Comparison of ENCODE assay signal across 18 cellular contexts in the genomic region with DNA sequence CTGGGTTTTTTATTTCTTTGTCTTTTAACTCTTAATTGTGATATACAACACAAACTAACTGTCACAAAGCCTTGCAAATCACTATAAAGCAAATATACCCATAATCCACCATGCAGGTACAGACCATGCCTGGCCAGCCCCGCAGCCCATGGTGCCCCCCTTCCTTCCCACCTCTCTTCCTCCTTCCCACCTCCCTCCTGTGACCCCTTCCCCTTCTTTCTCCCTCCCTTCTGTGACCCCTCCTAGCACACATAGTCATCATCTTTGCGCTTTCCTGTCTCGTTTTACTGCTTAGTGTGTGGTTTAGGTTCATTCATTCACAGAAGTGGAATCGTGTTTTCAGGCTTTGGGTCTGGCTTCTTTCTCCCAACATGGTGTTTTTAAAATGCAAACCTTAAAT. TPM values are rescaled to one million over a fixed set of nuclear protein-coding genes. Genes with fewer than 3 reads are reported as not detected.
DNase-seq lines count a peak whose midpoint lies in the region; ATAC-seq, FAIRE-seq and TF ChIP-seq lines count a peak whose summit lies in the region.
"Had no signal": no experiment of that assay in that cellular context is flagged by ENCODE, and none has a peak within 500 bp of the region (broad histone marks: within the 10 kb centered on the region; RNA-seq: fewer than 3 reads in every experiment).

No MANE protein-coding gene starts in this region.

- no peaks in the 10 kb centered on the region for H3K9me3 ChIP-seq in CD4-positive, alpha-beta memory T cell (ENCODE audit: control insufficient read depth in 1 of 2, low read length in 2 of 2)
- H3K9me3 ChIP-seq in T-helper 17 cell (ENCODE audit: control insufficient read depth, low read length, poor library complexity, severe bottlenecking) (no peaks in the 10 kb centered on the region), tibial nerve (no peaks in the 10 kb centered on the region)
- H3K9me3 ChIP-seq: Peyer's patch had no signal

- no peaks in the 10 kb centered on the region for H3K9me3 Mint-ChIP-seq in CD4-positive, alpha-beta memory T cell
- H3K9me3 Mint-ChIP-seq in naive thymus-derived CD8-positive, alpha-beta T cell = no peaks in the 10 kb centered on the region
- H3K9me3 Mint-ChIP-seq: HFFc6 had no signal

- 81 to 86% methylated on average over 4 of the region's 4 CpGs for WGBS in tibial nerve, 2 donors

- DNase-seq in CD4-positive, alpha-beta memory T cell = no peak
- no peak for DNase-seq in GM18507 (ENCODE audit: extremely low spot score, insufficient read length, low read depth)
- DNase-seq in T-helper 17 cell = no peak
- no peak for DNase-seq in naive thymus-derived CD8-positive, alpha-beta T cell
- DNase-seq in tibial nerve (ENCODE audit: low spot score in 2 of 2) = no peak
- DNase-seq in amniotic stem cell (lab: John Stamatoyannopoulos, UW) = no peak
- DNase-seq: DND-41, HFFc6, MM.1S, NCI-H187, NCI-H226, NCI-H524 treated with DMSO at 0.1 percent for 48 hours, Peyer's patch had no signal

- peaks cover 56 to 88% (median 72%) of the 10 kb centered on the region in 4 donors for H3K4me1 Mint-ChIP-seq in CD4-positive, alpha-beta memory T cell
- H3K4me1 Mint-ChIP-seq in T-helper 17 cell = peaks cover 58% of the 10 kb centered on the region
- peaks cover 42 to 81% (median 71%) of the 10 kb centered on the region in 4 donors for H3K4me1 Mint-ChIP-seq in naive thymus-derived CD8-positive, alpha-beta T cell

- no peak for TF ChIP-seq CTCF in tibial nerve (IDR thresholded peaks at IDR 0.05)

- peaks cover 53% of the 10 kb centered on the region in 2 donors for H3K36me3 Mint-ChIP-seq in CD4-positive, alpha-beta memory T cell
- peaks cover 13% of the 10 kb centered on the region for H3K36me3 Mint-ChIP-seq in T-helper 17 cell (ENCODE audit: low read depth)
- peaks cover 12 to 74% (median 26%) of the 10 kb centered on the region in 3 donors for H3K36me3 Mint-ChIP-seq in naive thymus-derived CD8-positive, alpha-beta T cell

- intact Hi-C loops in CD4-positive, alpha-beta memory T cell (cut with micrococcal nuclease) = no loop called here

- peak; percentile 29 for FAIRE-seq in GM18507 (lab: Jason Lieb, UNC)
- FAIRE-seq: G401.6, H1 had no signal

- no peaks in the 10 kb centered on the region for H3K27me3 Mint-ChIP-seq in CD4-positive, alpha-beta memory T cell
- no peaks in the 10 kb centered on the region for H3K27me3 Mint-ChIP-seq in T-helper 17 cell
- no peaks in the 10 kb centered on the region for H3K27me3 Mint-ChIP-seq in naive thymus-derived CD8-positive, alpha-beta T cell

- TF ChIP-seq EP300 in tibial nerve (IDR thresholded peaks at IDR 0.05) = no peak

- no peak overlapping the region for H3K4me3 ChIP-seq in CD4-positive, alpha-beta memory T cell (ENCODE audit: low read length in 2 of 2)
- H3K4me3 ChIP-seq in tibial nerve = no peak overlapping the region
- H3K4me3 ChIP-seq: GM12878, Peyer's patch had no signal

- H3K27ac Mint-ChIP-seq in CD4-positive, alpha-beta memory T cell = peak overlapping the region in 6 of 7 donors; percentile 13 to 85 (median 72)
- peak overlapping the region; percentile 99 for H3K27ac Mint-ChIP-seq in T-helper 17 cell
- peak overlapping the region in 9 of 10 donors; percentile 44 to 90 (median 81) for H3K27ac Mint-ChIP-seq in naive thymus-derived CD8-positive, alpha-beta T cell
- H3K27ac Mint-ChIP-seq: HFFc6 had no signal

- peak overlapping the region in 3 of 8 donors; percentile 2 to 59 (median 25) for H3K4me3 Mint-ChIP-seq in CD4-positive, alpha-beta memory T cell
- H3K4me3 Mint-ChIP-seq in T-helper 17 cell = no peak overlapping the region
- H3K4me3 Mint-ChIP-seq in naive thymus-derived CD8-positive, alpha-beta T cell = peak overlapping the region in 1 of 10 donors; percentile 55
- H3K4me3 Mint-ChIP-seq: HFFc6 had no signal

- POLR2A ChIA-PET in CD4-positive, alpha-beta memory T cell (lab: Charles Lee; ENCODE audit: partially characterized antibody) = interaction anchor here (1.1 to 21.5 kb wide), 8 partner anchors 12 to 51 kb away, joined by 3 to 929 read pairs (median 20); a partner anchor contains a TSS
- POLR2A ChIA-PET in naive thymus-derived CD8-positive, alpha-beta T cell (lab: Charles Lee) = no interaction called here

- peaks cover 7% of the 10 kb centered on the region for H3K36me3 ChIP-seq in CD4-positive, alpha-beta memory T cell (ENCODE audit: insufficient read depth, low read length)
- H3K36me3 ChIP-seq in tibial nerve = peaks cover 0 to 30% (median 0%) of the 10 kb centered on the region in 3 donors

- TF ChIP-seq POLR2A in tibial nerve (IDR thresholded peaks at IDR 0.05) = no peak

- no peaks in the 10 kb centered on the region for H3K27me3 ChIP-seq in CD4-positive, alpha-beta memory T cell (ENCODE audit: insufficient read depth, low read length)
- H3K27me3 ChIP-seq in tibial nerve = no peaks in the 10 kb centered on the region
- H3K27me3 ChIP-seq: Peyer's patch had no signal

- H3K4me1 ChIP-seq in CD4-positive, alpha-beta memory T cell (ENCODE audit: insufficient read depth, low read length) = peaks cover 72% of the 10 kb centered on the region
- H3K4me1 ChIP-seq in tibial nerve = no peaks in the 10 kb centered on the region

- ATAC-seq in T-helper 17 cell (no peak), HG03108 (IDR thresholded peaks at IDR 0.05; ENCODE audit: unreplicated experiment) (no peak)
- ATAC-seq in naive thymus-derived CD8-positive, alpha-beta T cell = no peak
- ATAC-seq: GM12878, Right ventricle myocardium inferior had no signal

- CTCF ChIA-PET in CD4-positive, alpha-beta memory T cell (lab: Charles Lee; ENCODE audit: partially characterized antibody) = interaction anchor here (2.2 kb wide), 1 partner anchor 13 kb away, joined by 10 read pairs; no protein-coding TSS in a partner anchor

- no peak overlapping the region for H3K27ac ChIP-seq in CD4-positive, alpha-beta memory T cell (ENCODE audit: low read depth, low read length)
- no peak overlapping the region for H3K27ac ChIP-seq in tibial nerve
- H3K27ac ChIP-seq: Peyer's patch had no signal

RNA-seq across cellular contexts. Expression of a gene that starts 29.6 kb away (rescaled TPM):
- 100 to 1,000 TPM; 203 to 204 TPM for total RNA-seq in CD4-positive, alpha-beta memory T cell
- polyA plus RNA-seq in CD4-positive, alpha-beta memory T cell = 100 to 1,000 TPM; 563 to 954 TPM
- total RNA-seq in T-helper 17 cell (100 to 1,000 TPM; 249 to 322 TPM), tibial nerve (10 to 100 TPM in 3 of 4 donors, 1 to 10 TPM in 1; 6.3 to 20.4 (median 13.1) TPM)
- 10 to 100 TPM in 1 of 2 experiments, 1 to 10 TPM in 1; 8.4 to 10.4 TPM for total RNA-seq in naive thymus-derived CD8-positive, alpha-beta T cell
- 10 to 100 TPM in 2 of 3 donors, 1 to 10 TPM in 1; 9.2 to 35.5 (median 13.1) TPM for polyA plus RNA-seq in naive thymus-derived CD8-positive, alpha-beta T cell
- total RNA-seq: H1 had no signal
- polyA plus RNA-seq: H1 had no signal

Comparison
In these comparisons a context has a peak if more than half of its experiments do, and no peak if none do; other contexts are left out.
1. RNA of a gene that starts 29.6 kb away (total RNA-seq): 249 to 322 TPM in T-helper 17 cell and 203 to 204 TPM in CD4-positive, alpha-beta memory T cell; 6.3 to 20.4 TPM in tibial nerve and 8.4 to 10.4 TPM in naive thymus-derived CD8-positive, alpha-beta T cell; every median in the first group is over 4 times any median in the second.
2. Peak in every context shown above with its lines, with median percentiles within 50 percentile points of each other: H3K27ac Mint-ChIP-seq.